ENCODE assay signal across 9 cellular contexts in the genomic region with DNA sequence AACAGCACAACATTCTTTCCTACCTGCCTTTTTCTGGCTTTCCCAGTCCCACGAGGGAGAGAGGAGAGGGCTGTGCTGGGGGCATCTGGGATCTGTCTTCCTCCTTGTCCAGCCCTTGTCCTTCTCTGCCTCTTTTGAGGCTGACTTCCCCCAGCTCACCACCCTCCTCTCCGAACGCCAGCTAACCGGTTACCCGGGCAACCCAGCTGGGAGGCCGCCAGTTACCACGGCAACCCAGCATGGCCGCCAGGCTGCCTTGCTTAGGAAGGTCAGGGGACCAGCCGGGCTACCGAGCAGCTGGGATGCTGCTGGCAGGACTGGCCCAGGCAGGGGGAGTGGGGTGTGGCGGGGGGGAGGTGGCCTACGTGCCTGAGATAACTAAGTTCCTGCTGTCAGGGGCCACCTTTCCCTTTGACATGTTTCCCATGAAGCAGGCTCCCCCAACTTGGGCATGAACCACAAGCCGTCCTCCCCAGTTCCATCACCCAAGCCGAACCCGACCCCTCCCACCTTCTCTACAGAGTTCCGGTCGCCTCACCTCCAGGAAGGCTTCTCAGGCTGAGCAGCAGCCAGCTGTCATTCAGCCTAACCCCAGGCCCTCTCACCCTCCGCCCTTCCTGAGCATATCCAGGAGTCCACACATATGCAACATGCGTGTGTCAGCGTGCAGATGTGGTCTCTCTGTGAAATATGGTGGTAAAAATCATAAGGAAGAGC. TPM values are rescaled to one million over a fixed set of nuclear protein-coding genes. Genes with fewer than 3 reads are reported as not detected.
DNase-seq lines count a peak whose midpoint lies in the region; ATAC-seq and TF ChIP-seq lines count a peak whose summit lies in the region.
"Had no signal": no experiment of that assay in that cellular context is flagged by ENCODE, and none has a peak within 500 bp of the region (broad histone marks: within the 10 kb centered on the region; RNA-seq: fewer than 3 reads in every experiment).

No MANE protein-coding gene starts in this region.

- intact Hi-C loops in Calu3 (cut with micrococcal nuclease; ENCODE audit: unreplicated experiment): no loop called here
- intact Hi-C loops in mammary epithelial cell (cut with micrococcal nuclease): no loop called here

- H3K4me3 Mint-ChIP-seq in Calu3 (ENCODE audit: low read depth, unreplicated experiment): no peak overlapping the region
- H3K4me3 Mint-ChIP-seq: activated T-cell treated with anti-CD3 and anti-CD28 coated beads, Interleukin-2, amount 50 U/mL, for 72 hours had no signal

- WGBS in mammary epithelial cell (ENCODE audit: low coverage, missing lambda C conversion rate): 60% methylated on average over 18 of the region's 20 CpGs

- CTCF ChIA-PET in Calu3 (lab: Charles Lee) (interaction anchor here (1.3 kb wide), 1 partner anchor 9 kb away, joined by 5 read pairs; no protein-coding TSS in a partner anchor), mammary epithelial cell (lab: Charles Lee; ENCODE audit: low non-redundant PET) (interaction anchor here (0.7 kb wide), 2 partner anchors 110 to 137 kb away, joined by 3 to 6 read pairs; a partner anchor contains a TSS)

- no peaks in the 10 kb centered on the region for H3K27me3 ChIP-seq in mammary epithelial cell (ENCODE audit: insufficient read depth, low read length)

- H2AFZ ChIP-seq in mammary epithelial cell (ENCODE audit: low read depth, low read length): no peak overlapping the region

- no peaks in the 10 kb centered on the region for H3K36me3 Mint-ChIP-seq in Calu3 (ENCODE audit: insufficient read depth, unreplicated experiment)

- no peak for TF ChIP-seq CTCF in Calu3 (IDR thresholded peaks at IDR 0.05; ENCODE audit: unreplicated experiment)
- no peak for TF ChIP-seq CTCF in mammary epithelial cell (conservative IDR thresholded peaks at IDR 0.05 in 1 of 2, IDR thresholded peaks at IDR 0.05 in 1 of 2; ENCODE audit: extremely low read depth in 1 of 2, insufficient read depth in 1 of 2, low read depth in 1 of 2, low read length in 2 of 2)

- ATAC-seq in GM21528 (IDR thresholded peaks at IDR 0.05; ENCODE audit: low FRiP score, unreplicated experiment) (no peak), GM21529 (IDR thresholded peaks at IDR 0.05; ENCODE audit: unreplicated experiment) (no peak)

- no peak overlapping the region for H3K4me2 ChIP-seq in mammary epithelial cell (ENCODE audit: insufficient read depth, low read depth, low read length)

- H3K4me1 Mint-ChIP-seq in Calu3 (ENCODE audit: low read depth, unreplicated experiment): peaks cover 13% of the 10 kb centered on the region

- no peak overlapping the region for H3K4me3 ChIP-seq in mammary epithelial cell (replicated peaks in 1 of 3; ENCODE audit: insufficient read depth in 1 of 3, low read depth in 2 of 3, low read length in 3 of 3)

- DNase-seq in COR-L47 (lab: John Stamatoyannopoulos, UW): peak; percentile 84
- DNase-seq in NCI-H2171 (lab: John Stamatoyannopoulos, UW): peak; percentile 71
- peak; percentile 32 for DNase-seq in epidermal melanocyte (ENCODE audit: insufficient read length, low spot score)
- peak; percentile 76 for DNase-seq in myocyte (ENCODE audit: low read depth)
- DNase-seq in Calu3: no peak
- no peak for DNase-seq in mammary epithelial cell
- DNase-seq: activated T-cell treated with anti-CD3 and anti-CD28 coated beads, Interleukin-2, amount 50 U/mL, for 72 hours had no signal

- no peaks in the 10 kb centered on the region for H4K20me1 ChIP-seq in mammary epithelial cell (ENCODE audit: insufficient read depth, low read length)

- no peaks in the 10 kb centered on the region for H3K9me3 ChIP-seq in mammary epithelial cell (replicated peaks; ENCODE audit: insufficient read depth, low read length)

- no peak overlapping the region for H3K9ac ChIP-seq in mammary epithelial cell (ENCODE audit: insufficient read depth, low read length)

- in situ Hi-C loops in mammary epithelial cell (cut with MboI; ENCODE audit: low sequenced_read_pairs in 2 of 2): loop anchor here in 1 of 2 donors (25.0 kb wide), 1 partner anchor 489 kb away; a partner anchor contains a TSS

- H3K27ac ChIP-seq in mammary epithelial cell (ENCODE audit: insufficient read depth, low read depth, low read length): no peak overlapping the region

- no peaks in the 10 kb centered on the region for H3K79me2 ChIP-seq in mammary epithelial cell (ENCODE audit: insufficient read depth, low read length)

- H3K9me3 Mint-ChIP-seq in Calu3 (ENCODE audit: low read depth, unreplicated experiment): no peaks in the 10 kb centered on the region
- H3K9me3 Mint-ChIP-seq: activated T-cell treated with anti-CD3 and anti-CD28 coated beads, Interleukin-2, amount 50 U/mL, for 72 hours had no signal

- no peaks in the 10 kb centered on the region for H3K4me1 ChIP-seq in mammary epithelial cell (ENCODE audit: insufficient read depth, low read length)

- BruUV-seq in Calu3 (replicated peaks; lab: Mats Ljungman, UMichigan) (no TSS peak), mammary epithelial cell (replicated peaks; lab: Mats Ljungman, UMichigan) (no TSS peak)

- no peaks in the 10 kb centered on the region for H3K27me3 Mint-ChIP-seq in Calu3 (ENCODE audit: unreplicated experiment)

- dilution Hi-C loops in mammary epithelial cell (cut with HindIII; ENCODE audit: low sequenced_read_pairs): no loop called here

- no peak overlapping the region for H3K27ac Mint-ChIP-seq in Calu3 (ENCODE audit: unreplicated experiment)
- H3K27ac Mint-ChIP-seq: activated T-cell treated with anti-CD3 and anti-CD28 coated beads, Interleukin-2, amount 50 U/mL, for 72 hours had no signal

- H3K36me3 ChIP-seq in mammary epithelial cell (ENCODE audit: insufficient read depth, low read length): no peaks in the 10 kb centered on the region

RNA-seq across cellular contexts. Expression of a gene that starts 8.7 kb away (rescaled TPM):
- total RNA-seq in myocyte (16.7 and 18.7 TPM in 2 replicates), Calu3 (2022) (94.9 and 101 TPM in 2 replicates), mammary epithelial cell (10 to 100 TPM in 1 of 2 donors, 1 to 10 TPM in 1; 4.8 to 11.8 TPM)
- 15.6 TPM for polyA plus RNA-seq in myocyte (2012)
- polyA plus RNA-seq in mammary epithelial cell: 7.4 TPM
- 11.8 TPM for polyA minus RNA-seq in mammary epithelial cell

Comparison
In these comparisons a context has a peak if more than half of its experiments do, and no peak if none do; other contexts are left out.
1. DNase-seq: peak in COR-L47 (single experiment), NCI-H2171 (single experiment), epidermal melanocyte (single experiment) and myocyte (single experiment); none in Calu3 (single experiment) and mammary epithelial cell (single experiment).